ENCODE assay signal across 8 cellular contexts in genomic region chr20:33075281-33075680, GRCh38. TPM values are rescaled to one million over a fixed set of nuclear protein-coding genes. Genes with fewer than 3 reads are reported as not detected.
"Had no signal": no experiment of that assay in that cellular context is flagged by ENCODE, and none has a peak within 500 bp of the region (broad histone marks: within the 10 kb centered on the region; RNA-seq: fewer than 3 reads in every experiment).

No MANE protein-coding gene starts in this region.

- H3K4me3 ChIP-seq: GM23338 had no signal

- ATAC-seq: GM23338, HepG2 had no signal

- DNase-seq: H9, HCEC 1CT had no signal

- H3K27ac ChIP-seq: HL-60 had no signal

RNA-seq across cellular contexts. Expression of gene BPIFB4, which starts 4.2 kb away (rescaled TPM):
- total RNA-seq: GM23338, H1, H9, HepG2, HT1080 had no signal
- polyA plus RNA-seq: GM23338, H1, IgD-negative memory B cell had no signal

RNA-seq across cellular contexts. Expression of gene BPIFB3, which starts 21.6 kb away (rescaled TPM):
- total RNA-seq: GM23338, H1, H9, HepG2, HT1080 had no signal
- polyA plus RNA-seq: GM23338, H1, IgD-negative memory B cell had no signal

RNA-seq across cellular contexts. Expression of gene BPIFB6, which starts 43.8 kb away (rescaled TPM):
- total RNA-seq: GM23338, H1, H9, HT1080 had no signal
- polyA plus RNA-seq: GM23338, H1, IgD-negative memory B cell had no signal
